ENCODE assay signal across 27 cellular contexts in genomic region chr13:113142876-113143275, GRCh38. TPM values are rescaled to one million over a fixed set of nuclear protein-coding genes. Genes with fewer than 3 reads are reported as not detected.
"Had no signal": no experiment of that assay in that cellular context is flagged by ENCODE, and none has a peak within 500 bp of the region (broad histone marks: within the 10 kb centered on the region; RNA-seq: fewer than 3 reads in every experiment).

No MANE protein-coding gene starts in this region.

- ATAC-seq: activated CD4-positive, alpha-beta T cell treated with anti-CD3 and anti-CD28 coated beads for 36 hours; body of pancreas; esophagus mucosa; gastroesophageal sphincter; left lung; naive thymus-derived CD8-positive, alpha-beta T cell; T-helper 17 cell had no signal

- DNase-seq: activated B cell treated with CpG ODN at 0.5 μM for 24 hours; activated CD4-positive, alpha-beta memory T cell treated with anti-CD3 and anti-CD28 coated beads for 36 hours; activated CD4-positive, alpha-beta T cell treated with anti-CD3 and anti-CD28 coated beads for 36 hours; activated gamma-delta T cell treated with Interleukin-2 at 50 U/mL for 16 hours; anterior cingulate cortex; body of pancreas; effector CD8-positive, alpha-beta T cell; hypothalamus; naive thymus-derived CD8-positive, alpha-beta T cell; stimulated activated CD4-positive, alpha-beta T cell treated with anti-CD3 and anti-CD28 coated beads, Interleukin-12 subunit alpha, Interleukin-12 subunit beta, amount 100 ng/mL, for 4 hours; stomach; SW 1271; T-helper 17 cell; transverse colon; uterus had no signal

- H3K27me3 ChIP-seq: body of pancreas, gastroesophageal sphincter, left lung, neural progenitor cell, ovary, right atrium auricular region, stomach, suprapubic skin, transverse colon, uterus had no signal

- H3K4me3 ChIP-seq: body of pancreas, cardiac muscle cell, gastroesophageal sphincter, left lung, neural progenitor cell, ovary, prostate gland, right atrium auricular region, stomach, suprapubic skin, transverse colon, uterus had no signal

- H3K36me3 ChIP-seq: cardiac muscle cell, left lung, neural progenitor cell, ovary, prostate gland, right atrium auricular region, suprapubic skin, transverse colon, uterus had no signal

RNA-seq across cellular contexts. Expression of gene PROZ, which starts 15.6 kb away (rescaled TPM):
- total RNA-seq: activated B cell treated with CpG ODN at 0.5 μM for 24 hours; activated CD4-positive, alpha-beta memory T cell treated with anti-CD3 and anti-CD28 coated beads for 36 hours; activated CD4-positive, alpha-beta T cell treated with anti-CD3 and anti-CD28 coated beads for 36 hours; body of pancreas; cardiac muscle cell; chondrocyte; esophagus mucosa; gastroesophageal sphincter; left lung; mesothelial cell of epicardium; naive thymus-derived CD8-positive, alpha-beta T cell; ovary; prostate gland; right atrium auricular region; suprapubic skin; T-helper 17 cell; transverse colon; uterus had no signal

RNA-seq across cellular contexts. Expression of gene F10, which starts 20.3 kb away (rescaled TPM):
- total RNA-seq: activated B cell treated with CpG ODN at 0.5 μM for 24 hours; activated CD4-positive, alpha-beta memory T cell treated with anti-CD3 and anti-CD28 coated beads for 36 hours; activated CD4-positive, alpha-beta T cell treated with anti-CD3 and anti-CD28 coated beads for 36 hours; naive thymus-derived CD8-positive, alpha-beta T cell; T-helper 17 cell had no signal

RNA-seq across cellular contexts. Expression of gene F7, which starts 37.3 kb away (rescaled TPM):
- total RNA-seq: activated B cell treated with CpG ODN at 0.5 μM for 24 hours, body of pancreas, esophagus mucosa, left lung, lung microvascular endothelial cell, stomach, suprapubic skin, T-helper 17 cell, transverse colon had no signal
